Comparison of ENCODE assay signal across 8 cellular contexts in the genomic region with DNA sequence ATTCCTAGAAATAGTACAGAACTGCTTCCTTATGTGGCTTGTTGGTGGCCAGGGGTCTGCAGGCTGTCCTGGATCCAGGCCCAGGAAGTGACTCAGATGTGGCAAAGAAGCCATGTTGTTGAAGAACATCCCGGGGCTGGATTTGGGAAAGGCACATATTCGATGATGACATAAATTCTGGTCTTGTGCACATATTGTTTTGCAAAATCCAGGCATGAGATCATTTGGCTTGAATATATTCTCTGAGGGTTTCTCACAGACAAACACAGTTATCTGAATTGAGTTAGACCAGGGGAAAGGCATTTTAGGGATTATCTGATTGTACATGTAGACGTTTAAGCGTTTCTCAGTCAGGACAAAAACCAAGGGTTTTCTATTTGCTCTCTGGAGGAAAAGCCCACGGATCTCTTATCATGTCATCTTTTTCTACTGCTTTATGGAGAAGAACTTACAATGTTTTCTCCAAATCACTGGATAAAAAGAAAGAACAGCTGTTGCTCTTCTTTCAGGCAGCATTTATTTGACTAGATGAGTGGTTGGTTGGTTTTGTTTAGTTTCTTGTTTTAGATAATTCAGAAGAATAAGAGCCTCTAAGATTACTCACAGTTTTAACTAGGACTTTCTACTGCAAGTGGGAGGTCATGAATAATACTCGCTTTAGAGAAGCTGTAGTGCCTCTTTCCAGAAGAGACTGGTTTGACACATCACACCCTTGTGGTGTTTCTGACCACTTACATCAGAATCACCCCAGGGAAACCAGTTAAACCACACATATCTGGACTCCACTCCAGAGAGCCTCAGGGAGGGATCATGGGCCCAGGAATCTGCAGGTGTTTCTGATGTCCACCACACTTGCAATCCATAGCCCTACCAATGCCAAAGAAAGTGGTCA. TPM values are rescaled to one million over a fixed set of nuclear protein-coding genes. Genes with fewer than 3 reads are reported as not detected.
DNase-seq lines count a peak whose midpoint lies in the region; ATAC-seq and TF ChIP-seq lines count a peak whose summit lies in the region.

No MANE protein-coding gene starts in this region.

- peak; percentile 90 for DNase-seq in BJ (ENCODE audit: low read depth)
- DNase-seq in MCF 10A (ENCODE audit: unreplicated experiment): peak; percentile 77
- no peak for DNase-seq in activated T-cell treated with anti-CD3 and anti-CD28 coated beads, Interleukin-2, amount 50 U/mL, for 4 hours
- DNase-seq in HAP-1 (ENCODE audit: low spot score in 2 of 2): no peak
- DNase-seq in NCI-H82 (lab: John Stamatoyannopoulos, UW): no peak

- H3K4me3 Mint-ChIP-seq in MCF 10A (ENCODE audit: unreplicated experiment): no peak overlapping the region
- no peak overlapping the region for H3K4me3 Mint-ChIP-seq in activated T-cell treated with anti-CD3 and anti-CD28 coated beads, Interleukin-2, amount 50 U/mL, for 4 hours

- H3K4me1 ChIP-seq in muscle layer of duodenum (ENCODE audit: control insufficient read depth in 1 of 2, insufficient read depth in 2 of 2, low read length in 2 of 2) (no peaks in the 10 kb centered on the region), HAP-1 (peaks cover 5% of the 10 kb centered on the region; the same call in 1 of the 2 replicates)

- H3K27ac Mint-ChIP-seq in MCF 10A (ENCODE audit: low read depth, unreplicated experiment): peak overlapping the region; percentile 85

- H3K9me3 Mint-ChIP-seq in MCF 10A (ENCODE audit: unreplicated experiment): peaks cover 10% of the 10 kb centered on the region
- H3K9me3 Mint-ChIP-seq in activated T-cell treated with anti-CD3 and anti-CD28 coated beads, Interleukin-2, amount 50 U/mL, for 4 hours: no peaks in the 10 kb centered on the region

- POLR2A ChIA-PET in BJ (lab: Charles Lee) (no interaction called here), MCF 10A (lab: Yijun Ruan, JAX) (interaction anchor here (1.0 to 6.1 kb wide), 5 partner anchors 13 to 40 kb away, joined by 4 to 46 read pairs (median 6); a partner anchor contains a TSS)

- CTCF ChIA-PET in BJ (lab: Yijun Ruan, JAX): interaction anchor here (1.1 kb wide), 1 partner anchor 13 kb away, joined by 3 read pairs; no protein-coding TSS in a partner anchor
- CTCF ChIA-PET in MCF 10A (lab: Yijun Ruan, JAX): interaction anchor here (0.5 to 1.0 kb wide), 3 partner anchors 29 to 287 kb away, joined by 3 read pairs; no protein-coding TSS in a partner anchor

- peaks cover 25% of the 10 kb centered on the region for H3K4me1 Mint-ChIP-seq in MCF 10A (ENCODE audit: insufficient read depth, unreplicated experiment)
- H3K4me1 Mint-ChIP-seq in activated T-cell treated with anti-CD3 and anti-CD28 coated beads, Interleukin-2, amount 50 U/mL, for 4 hours (ENCODE audit: low read depth): no peaks in the 10 kb centered on the region

- BruUV-seq in MCF 10A (replicated peaks; lab: Mats Ljungman, UMichigan): TSS peak; percentile 99

- TF ChIP-seq CTCF in BJ (IDR thresholded peaks at IDR 0.05; ENCODE audit: insufficient read depth, low read depth, low read length) (peak; percentile 26; the same call in 1 of the 2 replicates), MCF 10A (IDR thresholded peaks at IDR 0.05; ENCODE audit: unreplicated experiment) (no peak)

- H3K27ac ChIP-seq in muscle layer of duodenum (ENCODE audit: low read length): peak overlapping the region; percentile 53

- H3K4me3 ChIP-seq in BJ (ENCODE audit: low read depth, low read length) (no peak overlapping the region), muscle layer of duodenum (ENCODE audit: low read depth in 1 of 2, low read length in 2 of 2) (no peak overlapping the region), HAP-1 (no peak overlapping the region)

- H3K27me3 Mint-ChIP-seq in MCF 10A (ENCODE audit: insufficient read depth, unreplicated experiment): no peaks in the 10 kb centered on the region
- H3K27me3 Mint-ChIP-seq in activated T-cell treated with anti-CD3 and anti-CD28 coated beads, Interleukin-2, amount 50 U/mL, for 4 hours (ENCODE audit: low read depth): peaks cover 11% of the 10 kb centered on the region

- H3K27me3 ChIP-seq in BJ (ENCODE audit: control insufficient read depth, insufficient read depth, low read length): no peaks in the 10 kb centered on the region
- H3K27me3 ChIP-seq in muscle layer of duodenum (ENCODE audit: low read depth, low read length): no peaks in the 10 kb centered on the region
- H3K27me3 ChIP-seq in HAP-1 (ENCODE audit: low read depth): no peaks in the 10 kb centered on the region

- ATAC-seq in HG03045 (IDR thresholded peaks at IDR 0.05; ENCODE audit: unreplicated experiment): peak; percentile 75
- ATAC-seq in HG03571 (IDR thresholded peaks at IDR 0.05; ENCODE audit: unreplicated experiment): no peak
- no peak for ATAC-seq in activated T-cell treated with anti-CD3 and anti-CD28 coated beads, Interleukin-2, amount 50 U/mL, for 4 hours

- in situ Hi-C loops in HAP-1 (cut with MboI; ENCODE audit: low sequenced_read_pairs): no loop called here

- intact Hi-C loops in MCF 10A (cut with micrococcal nuclease): loop anchor here (1.0 to 2.0 kb wide), 2 partner anchors 21 to 29 kb away; a partner anchor contains a TSS

- H3K36me3 ChIP-seq in BJ (ENCODE audit: control insufficient read depth, insufficient read depth, low read length) (no peaks in the 10 kb centered on the region), muscle layer of duodenum (ENCODE audit: control insufficient read depth in 1 of 2, insufficient read depth in 2 of 2, low read length in 2 of 2) (peaks cover 0 to 4% of the 10 kb centered on the region in 2 donors), HAP-1 (replicated peaks) (no peaks in the 10 kb centered on the region)

- H3K9me3 ChIP-seq in muscle layer of duodenum (ENCODE audit: control insufficient read depth in 1 of 2, low read length in 2 of 2): no peaks in the 10 kb centered on the region
- H3K9me3 ChIP-seq in HAP-1: 0 out of 2 replicates have a peak, but pooled peaks cover 2% of the 10 kb centered on the region

- H3K36me3 Mint-ChIP-seq in MCF 10A (ENCODE audit: insufficient read depth, unreplicated experiment): no peaks in the 10 kb centered on the region
- H3K36me3 Mint-ChIP-seq in activated T-cell treated with anti-CD3 and anti-CD28 coated beads, Interleukin-2, amount 50 U/mL, for 4 hours (ENCODE audit: insufficient read depth): no peaks in the 10 kb centered on the region

RNA-seq across cellular contexts. Expression of a gene that starts 29.5 kb away (rescaled TPM):
- polyA plus RNA-seq in BJ (2011; rRNA removed): 4.4 and 5.6 TPM in 2 replicates
- 5.1 and 9.8 TPM in 2 replicates for polyA minus RNA-seq in BJ (2011; rRNA and poly(A)+ RNA removed)
- total RNA-seq in MCF 10A (2022): 45.9 and 93.3 TPM in 2 replicates
- under 1 TPM; 0.22 to 0.69 (median 0.23) TPM for total RNA-seq in activated T-cell treated with anti-CD3 and anti-CD28 coated beads, Interleukin-2, amount 50 U/mL, for 4 hours

Comparison
In these comparisons a context has a peak if more than half of its experiments do, and no peak if none do; other contexts are left out.
1. DNase-seq: peak in BJ (single experiment) and MCF 10A (single experiment); none in activated T-cell treated with anti-CD3 and anti-CD28 coated beads, Interleukin-2, amount 50 U/mL, for 4 hours (single experiment), HAP-1 (0 of 2) and NCI-H82 (single experiment).
2. RNA of a gene that starts 29.5 kb away (total RNA-seq): 45.9 to 93.3 TPM in MCF 10A; 0.22 to 0.69 TPM in activated T-cell treated with anti-CD3 and anti-CD28 coated beads, Interleukin-2, amount 50 U/mL, for 4 hours; every median in the first group is over 10 times any median in the second.